Comparison of ENCODE assay signal across 1 cellular context in genomic region chr12:58765653-58766554, GRCh38.
TF ChIP-seq lines count a peak whose summit lies in the region.

No MANE protein-coding gene starts in this region.

TF ChIP-seq in HepG2, 621 proteins besides CTCF, POLR2A, EP300 and RAD21 (continued from another document and continues in another):
- TF ChIP-seq ZNF512B (CRISPR knock-in tag; IDR thresholded peaks at IDR 0.05; ENCODE audit: borderline replicate concordance) = peak; percentile 84; the same call in 1 of the 2 replicates
- peak; percentile 87 for TF ChIP-seq RFX3 (CRISPR knock-in tag; IDR thresholded peaks at IDR 0.05)
- peak; percentile 93 for TF ChIP-seq ASH2L (IDR thresholded peaks at IDR 0.05; ENCODE audit: insufficient read length, low read depth, low read length)
- no peak for TF ChIP-seq NFE2L2 (IDR thresholded peaks at IDR 0.05; ENCODE audit: low read length)
- TF ChIP-seq KDM3A (CRISPR knock-in tag; IDR thresholded peaks at IDR 0.05; ENCODE audit: low read depth) = 0 out of 2 replicates have a peak, but pooled peaks have one; percentile 56
- peak; percentile 84 for TF ChIP-seq ZSCAN9 (CRISPR knock-in tag; IDR thresholded peaks at IDR 0.05; ENCODE audit: borderline replicate concordance)
- peak; percentile 83; the same call in 1 of the 2 replicates for TF ChIP-seq TARDBP (CRISPR knock-in tag; IDR thresholded peaks at IDR 0.05)
- TF ChIP-seq FOXA3 (CRISPR knock-in tag; IDR thresholded peaks at IDR 0.05) = peak; percentile 98
- TF ChIP-seq ZHX2 (IDR thresholded peaks at IDR 0.05; ENCODE audit: low read depth) = peak; percentile 50; the same call in 1 of the 2 replicates
- TF ChIP-seq ZHX2 (CRISPR knock-in tag; IDR thresholded peaks at IDR 0.05; ENCODE audit: borderline replicate concordance) = no peak
- TF ChIP-seq ZSCAN12 (CRISPR knock-in tag; IDR thresholded peaks at IDR 0.05) = no peak
- 0 out of 2 replicates have a peak, but pooled peaks have one; percentile 55 for TF ChIP-seq ZNF124 (CRISPR knock-in tag; IDR thresholded peaks at IDR 0.05)
- TF ChIP-seq ARID5B (CRISPR knock-in tag; IDR thresholded peaks at IDR 0.05) = peak; percentile 90
- TF ChIP-seq KAT2B (IDR thresholded peaks at IDR 0.05; ENCODE audit: borderline replicate concordance, low read depth, low read length) = peak; percentile 34; the same call in 1 of the 2 replicates
- no peak for TF ChIP-seq SOX13 (IDR thresholded peaks at IDR 0.05)
- peak in 1 of 2 experiments; percentile 91; a peak in 2 of 4 replicates for TF ChIP-seq SOX13 (CRISPR knock-in tag; conservative IDR thresholded peaks at IDR 0.05 in 1 of 2, IDR thresholded peaks at IDR 0.05 in 1 of 2)
- peak; percentile 71 for TF ChIP-seq TEAD3 (CRISPR knock-in tag; optimal IDR thresholded peaks at IDR 0.05; ENCODE audit: borderline replicate concordance)
- peak; percentile 38; the same call in 1 of the 2 replicates for TF ChIP-seq MAX (IDR thresholded peaks at IDR 0.05)
- 0 out of 2 replicates have a peak, but pooled peaks have one; percentile 26 for TF ChIP-seq NFYC (CRISPR knock-in tag; IDR thresholded peaks at IDR 0.05)
- TF ChIP-seq ZNF503 (CRISPR knock-in tag; IDR thresholded peaks at IDR 0.05) = peak; percentile 75
- peak; percentile 23; the same call in 1 of the 2 replicates for TF ChIP-seq FOSL2 (CRISPR knock-in tag; IDR thresholded peaks at IDR 0.05)
- TF ChIP-seq TFDP2 (CRISPR knock-in tag; IDR thresholded peaks at IDR 0.05) = no peak
- no peak for TF ChIP-seq CSRNP2 (CRISPR knock-in tag; conservative IDR thresholded peaks at IDR 0.05; ENCODE audit: low read depth)
- TF ChIP-seq ZNF670 (CRISPR knock-in tag; IDR thresholded peaks at IDR 0.05; ENCODE audit: borderline replicate concordance) = peak; percentile 68
- TF ChIP-seq ZBTB20 (CRISPR knock-in tag; IDR thresholded peaks at IDR 0.05; ENCODE audit: borderline replicate concordance, low read depth) = peak; percentile 68; the same call in 1 of the 2 replicates
- peak; percentile 82 for TF ChIP-seq RERE (CRISPR knock-in tag; IDR thresholded peaks at IDR 0.05; ENCODE audit: low read depth)
- TF ChIP-seq SIX1 (CRISPR knock-in tag; IDR thresholded peaks at IDR 0.05; ENCODE audit: borderline replicate concordance) = peak; percentile 99
- TF ChIP-seq NCOA2 (CRISPR knock-in tag; IDR thresholded peaks at IDR 0.05) = peak; percentile 83
- TF ChIP-seq MEF2D (CRISPR knock-in tag; IDR thresholded peaks at IDR 0.05) = peak; percentile 95
- TF ChIP-seq KMT2B (CRISPR knock-in tag; IDR thresholded peaks at IDR 0.05) = peak; percentile 45; the same call in 1 of the 2 replicates
- no peak for TF ChIP-seq ARNT2 (CRISPR knock-in tag; IDR thresholded peaks at IDR 0.05; ENCODE audit: low read depth)
- TF ChIP-seq SMC3 (IDR thresholded peaks at IDR 0.05; ENCODE audit: low read length) = 0 out of 2 replicates have a peak, but pooled peaks have one; percentile 7
- TF ChIP-seq NFE2 (CRISPR knock-in tag; IDR thresholded peaks at IDR 0.05) = no peak
